In the genomic region with DNA sequence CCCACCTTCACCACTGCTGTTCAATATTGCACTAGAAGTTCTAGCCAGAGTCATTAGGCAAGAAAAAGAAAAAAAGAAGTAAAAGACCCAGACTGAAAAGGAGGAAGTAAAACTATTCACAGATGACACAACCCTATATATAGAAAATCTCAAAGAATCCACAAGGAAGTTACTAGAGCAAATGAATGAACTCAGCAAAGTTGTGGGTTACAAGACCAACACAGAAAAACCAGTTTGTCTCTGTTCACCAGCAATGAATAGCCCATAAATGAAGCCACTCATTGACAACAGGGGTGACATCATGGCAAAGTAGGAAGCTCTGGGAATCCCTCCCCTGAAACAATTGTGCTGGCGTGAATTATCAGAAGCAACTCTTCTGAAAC, we compare ENCODE assay signal across 14 cellular contexts. TPM values are rescaled to one million over a fixed set of nuclear protein-coding genes. Genes with fewer than 3 reads are reported as not detected.
DNase-seq lines count a peak whose midpoint lies in the region; ATAC-seq and TF ChIP-seq lines count a peak whose summit lies in the region.
"Had no signal": no experiment of that assay in that cellular context is flagged by ENCODE, and none has a peak within 500 bp of the region (broad histone marks: within the 10 kb centered on the region; RNA-seq: fewer than 3 reads in every experiment).

No MANE protein-coding gene starts in this region.

- DNase-seq in NCI-H2196 (lab: John Stamatoyannopoulos, UW; ENCODE audit: unreplicated experiment) (peak; percentile 35), NCI-H2196 treated with DMSO at 0.1 percent for 48 hours (lab: John Stamatoyannopoulos, UW; ENCODE audit: unreplicated experiment) (no peak), RPMI8226 (peak; percentile 79), upper lobe of right lung (no peak), NCI-H748 treated with DMSO at 0.1 percent for 48 hours (lab: John Stamatoyannopoulos, UW) (no peak)
- DNase-seq: NCI-H1417 treated with DMSO at 0.1 percent for 48 hours; stimulated activated CD4-positive, alpha-beta T cell treated with anti-CD3 and anti-CD28 coated beads, Interleukin-15, amount 100 ng/mL, for 24 hours; stimulated activated naive CD8-positive, alpha-beta T cell treated with anti-CD3 and anti-CD28 coated beads, Interleukin-15, amount 100 ng/mL, for 72 hours; WERI-Rb-1 had no signal

- H3K4me1 ChIP-seq in upper lobe of right lung: no peaks in the 10 kb centered on the region

- H3K36me3 ChIP-seq in upper lobe of right lung: no peaks in the 10 kb centered on the region
- H3K36me3 ChIP-seq: cardiac muscle cell, WERI-Rb-1 had no signal

- no peak overlapping the region for H3K27ac ChIP-seq in upper lobe of right lung
- H3K27ac ChIP-seq: cardiac muscle cell, WERI-Rb-1 had no signal

- H3K4me3 ChIP-seq in upper lobe of right lung: no peak overlapping the region
- H3K4me3 ChIP-seq: cardiac muscle cell had no signal

- H3K27me3 ChIP-seq in upper lobe of right lung: peaks cover 10% of the 10 kb centered on the region

- TF ChIP-seq CTCF in upper lobe of right lung (IDR thresholded peaks at IDR 0.05): no peak

- H3K9me3 ChIP-seq in upper lobe of right lung: no peaks in the 10 kb centered on the region

- intact Hi-C loops in upper lobe of right lung (cut with DNase I): no loop called here

- ATAC-seq in HG03378 (IDR thresholded peaks at IDR 0.05; ENCODE audit: unreplicated experiment): peak; percentile 83
- peak; percentile 65 for ATAC-seq in upper lobe of right lung
- no peak for ATAC-seq in HG03442 (IDR thresholded peaks at IDR 0.05; ENCODE audit: unreplicated experiment)
- no peak for ATAC-seq in GM21381 (IDR thresholded peaks at IDR 0.05; ENCODE audit: unreplicated experiment)
- ATAC-seq: stimulated activated naive CD8-positive, alpha-beta T cell treated with anti-CD3 and anti-CD28 coated beads, Interleukin-15, amount 100 ng/mL, for 72 hours had no signal

RNA-seq across cellular contexts. Expression of a gene that starts 4.6 kb away (rescaled TPM):
- total RNA-seq in upper lobe of right lung: not detected
- total RNA-seq: A673, cardiac muscle cell had no signal

RNA-seq across cellular contexts. Expression of a gene that starts 42.1 kb away (rescaled TPM):
- 44.6 TPM for total RNA-seq in upper lobe of right lung

Comparison
In these comparisons a context has a peak if more than half of its experiments do, and no peak if none do; other contexts are left out.
1. DNase-seq: peak in NCI-H2196 (single experiment) and RPMI8226 (single experiment); none in NCI-H2196 treated with DMSO at 0.1 percent for 48 hours (single experiment), upper lobe of right lung (single experiment) and NCI-H748 treated with DMSO at 0.1 percent for 48 hours (single experiment).
2. ATAC-seq: peak in HG03378 (single experiment) and upper lobe of right lung (single experiment); none in HG03442 (single experiment) and GM21381 (single experiment).